In genomic region chr15:57133127-57133968, GRCh38 we compare ENCODE assay signal across 10 cellular contexts.
A peak's percentile ranks its signal among the peaks of the same experiment; 100 is the strongest.
DNase-seq lines count a peak whose midpoint lies in the region; ATAC-seq, FAIRE-seq and TF ChIP-seq lines count a peak whose summit lies in the region.
"Had no signal": no experiment of that assay in that cellular context is flagged by ENCODE, and none has a peak within 500 bp of the region (broad histone marks: within the 10 kb centered on the region; RNA-seq: fewer than 3 reads in every experiment).

No MANE protein-coding gene starts in this region.

- POLR2A ChIA-PET in H1 (lab: Charles Lee; ENCODE audit: partially characterized antibody) = no interaction called here

- no peak overlapping the region for H3K27ac ChIP-seq in H1 (ENCODE audit: low read depth, low read length)
- H3K27ac ChIP-seq: C4-2B had no signal

- no peak for DNase-seq in activated T-cell treated with anti-CD3 and anti-CD28 coated beads, Interleukin-2, amount 50 U/mL, for 24 hours
- DNase-seq in activated T-cell treated with anti-CD3 and anti-CD28 coated beads, Interleukin-2, amount 50 U/mL, for 48 hours = no peak
- DNase-seq in NCI-H526 treated with DMSO at 0.1 percent for 48 hours (lab: John Stamatoyannopoulos, UW) (peak; percentile 48), H1 (ENCODE audit: low read depth in 1 of 2, low spot score in 2 of 2) (no peak)
- no peak for DNase-seq in stimulated activated naive B cell treated with anti-CD40 and anti-IgM and Interleukin-4, amounts not matched to agents 10 μg/mL and 1 μg/mL and 100 μg/mL, for 72 hours
- DNase-seq in stimulated activated CD4-positive, alpha-beta T cell treated with anti-CD3 and anti-CD28 coated beads, Interleukin-15, amount 100 ng/mL, for 24 hours = no peak

- CTCF ChIA-PET in H1 (lab: Charles Lee; ENCODE audit: partially characterized antibody) = interaction anchor here (1.0 kb wide), 2 partner anchors 9 to 387 kb away, joined by 3 to 4 read pairs; no protein-coding TSS in a partner anchor

- H4K5ac ChIP-seq in H1 (ENCODE audit: insufficient read length, low read depth, low read length) = no peak overlapping the region

- no peak overlapping the region for H3K18ac ChIP-seq in H1 (ENCODE audit: extremely low read depth, low read length)

- no peak overlapping the region for H2BK120ac ChIP-seq in H1 (replicated peaks; ENCODE audit: low read depth, low read length)

- H3K27me3 Mint-ChIP-seq in activated T-cell treated with anti-CD3 and anti-CD28 coated beads, Interleukin-2, amount 50 U/mL, for 24 hours = no peaks in the 10 kb centered on the region
- no peaks in the 10 kb centered on the region for H3K27me3 Mint-ChIP-seq in stimulated activated naive B cell treated with anti-CD40 and anti-IgM and Interleukin-4, amounts not matched to agents 10 μg/mL and 1 μg/mL and 100 μg/mL, for 72 hours

- H3K27ac Mint-ChIP-seq in activated T-cell treated with anti-CD3 and anti-CD28 coated beads, Interleukin-2, amount 50 U/mL, for 24 hours = peak overlapping the region; percentile 71
- peak overlapping the region; percentile 65 for H3K27ac Mint-ChIP-seq in stimulated activated naive B cell treated with anti-CD40 and anti-IgM and Interleukin-4, amounts not matched to agents 10 μg/mL and 1 μg/mL and 100 μg/mL, for 72 hours

- no peaks in the 10 kb centered on the region for H3K23me2 ChIP-seq in H1 (ENCODE audit: low read depth, low read length)

- peak; percentile 45 for FAIRE-seq in H1 (lab: Jason Lieb, UNC)

- H3K4me2 ChIP-seq in H1 (ENCODE audit: insufficient read depth in 1 of 2, low read depth in 2 of 2, low read length in 2 of 2) = peak overlapping the region in 1 of 2 experiments; percentile 3; a peak in 1 of 4 replicates

- H4K91ac ChIP-seq in H1 (replicated peaks; ENCODE audit: insufficient read length, low read length) = no peak overlapping the region

- no peak overlapping the region for H3K4ac ChIP-seq in H1 (replicated peaks; ENCODE audit: insufficient read length, low read depth, low read length)

- no peak overlapping the region for H4K8ac ChIP-seq in H1 (ENCODE audit: extremely low read depth, insufficient read depth, low read length)

- H3K79me2 ChIP-seq in H1 (ENCODE audit: control insufficient read depth in 1 of 2, insufficient read depth in 2 of 2, low read length in 2 of 2) = peaks cover 0 to 23% of the 10 kb centered on the region in 2 experiments; a peak in 2 of 4 replicates

- ATAC-seq in stimulated activated naive B cell treated with anti-CD40 and anti-IgM and Interleukin-4, amounts not matched to agents 10 μg/mL and 1 μg/mL and 100 μg/mL, for 72 hours (replicated peaks) = peak; percentile 75 to 80
- no peak for ATAC-seq in GM18519 (IDR thresholded peaks at IDR 0.05; ENCODE audit: low FRiP score, unreplicated experiment)
- no peak for ATAC-seq in HG02884 (IDR thresholded peaks at IDR 0.05; ENCODE audit: unreplicated experiment)
- ATAC-seq: Panc1 had no signal

- H3K27me3 ChIP-seq in H1 (replicated peaks in 1 of 4; ENCODE audit: control insufficient read depth in 3 of 4, extremely low read depth in 1 of 4, insufficient read depth in 3 of 4, low read length in 3 of 4) = no peaks in the 10 kb centered on the region

- no peaks in the 10 kb centered on the region for H3K9me3 ChIP-seq in H1 (ENCODE audit: insufficient read depth in 2 of 2, low read depth in 1 of 2, low read length in 1 of 2)

- H3K36me3 Mint-ChIP-seq in activated T-cell treated with anti-CD3 and anti-CD28 coated beads, Interleukin-2, amount 50 U/mL, for 24 hours (ENCODE audit: low read depth) = peaks cover 28% of the 10 kb centered on the region
- peaks cover 2 to 20% of the 10 kb centered on the region in 2 donors for H3K36me3 Mint-ChIP-seq in stimulated activated naive B cell treated with anti-CD40 and anti-IgM and Interleukin-4, amounts not matched to agents 10 μg/mL and 1 μg/mL and 100 μg/mL, for 72 hours

- no peak overlapping the region for H2BK15ac ChIP-seq in H1 (ENCODE audit: low read length)

- no peak overlapping the region for H2BK12ac ChIP-seq in H1 (ENCODE audit: low read depth, low read length)

- H3K4me3 ChIP-seq in H1 (ENCODE audit: extremely low read depth in 1 of 4, insufficient read depth in 2 of 4, low read depth in 3 of 4, low read length in 4 of 4) = no peak overlapping the region

- no peak overlapping the region for H2AFZ ChIP-seq in H1 (ENCODE audit: low read length)

- no peak overlapping the region for H2BK5ac ChIP-seq in H1 (ENCODE audit: low read depth, low read length)

- H3K36me3 ChIP-seq in H1 (ENCODE audit: control insufficient read depth in 2 of 4, insufficient read depth in 4 of 4, low read length in 3 of 4) = no peaks in the 10 kb centered on the region

- H2BK20ac ChIP-seq in H1 (ENCODE audit: low read length) = no peak overlapping the region

- TF ChIP-seq RAD21 in H1 (IDR thresholded peaks at IDR 0.05 in 1 of 2, conservative IDR thresholded peaks at IDR 0.05 in 1 of 2; ENCODE audit: low read depth in 2 of 2, low read length in 2 of 2) = no peak

- peaks cover 2 to 26% (median 13%) of the 10 kb centered on the region in 4 experiments for H3K4me1 ChIP-seq in H1 (replicated peaks in 1 of 4; ENCODE audit: control insufficient read depth in 3 of 4, insufficient read depth in 4 of 4, low read length in 3 of 4)

- no peak overlapping the region for H3K9ac ChIP-seq in H1 (replicated peaks in 1 of 4; ENCODE audit: extremely low read depth in 1 of 4, low read depth in 3 of 4, low read length in 3 of 4)

- no peak overlapping the region for H3K56ac ChIP-seq in H1 (replicated peaks; ENCODE audit: insufficient read length, low read depth, low read length)

- no peak for TF ChIP-seq POLR2A in H1 (IDR thresholded peaks at IDR 0.05; ENCODE audit: control extremely low read depth in 1 of 2, low read depth in 2 of 2, low read length in 2 of 2)

- no peak for TF ChIP-seq CTCF in H1 (IDR thresholded peaks at IDR 0.05; ENCODE audit: control extremely low read depth in 1 of 3, insufficient read depth in 1 of 3, low read depth in 1 of 3, low read length in 3 of 3)

- no peaks in the 10 kb centered on the region for H3K79me1 ChIP-seq in H1 (ENCODE audit: low read depth, low read length)

- H3K23ac ChIP-seq in H1 (ENCODE audit: insufficient read length) = no peak overlapping the region

- no peaks in the 10 kb centered on the region for H4K20me1 ChIP-seq in H1 (replicated peaks in 1 of 2; ENCODE audit: control insufficient read depth in 1 of 2, insufficient read depth in 2 of 2, low read length in 2 of 2)

- TF ChIP-seq EP300 in H1 (IDR thresholded peaks at IDR 0.05; ENCODE audit: borderline replicate concordance in 1 of 2, low read depth in 2 of 2, low read length in 2 of 2) = no peak

- no peaks in the 10 kb centered on the region for H3K9me3 Mint-ChIP-seq in activated T-cell treated with anti-CD3 and anti-CD28 coated beads, Interleukin-2, amount 50 U/mL, for 24 hours
- no peaks in the 10 kb centered on the region for H3K9me3 Mint-ChIP-seq in stimulated activated naive B cell treated with anti-CD40 and anti-IgM and Interleukin-4, amounts not matched to agents 10 μg/mL and 1 μg/mL and 100 μg/mL, for 72 hours

- 88% methylated on average over 9 of the region's 9 CpGs; no CpG with 5 or more reads in 1 of the 2 experiments for WGBS in H1 (ENCODE audit: extremely low coverage in 1 of 2, insufficient coverage in 1 of 2, insufficient read length in 1 of 2, insufficient replicate concordance in 2 of 2, low coverage in 1 of 2, low lambda C conversion rate in 2 of 2, missing lambda C conversion rate in 1 of 2), 2 experiments

- peaks cover 66% of the 10 kb centered on the region for H3K4me1 Mint-ChIP-seq in activated T-cell treated with anti-CD3 and anti-CD28 coated beads, Interleukin-2, amount 50 U/mL, for 24 hours (ENCODE audit: low read depth)
- peaks cover 16 to 21% of the 10 kb centered on the region in 2 donors for H3K4me1 Mint-ChIP-seq in stimulated activated naive B cell treated with anti-CD40 and anti-IgM and Interleukin-4, amounts not matched to agents 10 μg/mL and 1 μg/mL and 100 μg/mL, for 72 hours

- H3K14ac ChIP-seq in H1 (ENCODE audit: insufficient read length) = no peak overlapping the region

- H3K4me3 Mint-ChIP-seq in activated T-cell treated with anti-CD3 and anti-CD28 coated beads, Interleukin-2, amount 50 U/mL, for 24 hours = no peak overlapping the region
- peak overlapping the region; percentile 46 to 53 for H3K4me3 Mint-ChIP-seq in stimulated activated naive B cell treated with anti-CD40 and anti-IgM and Interleukin-4, amounts not matched to agents 10 μg/mL and 1 μg/mL and 100 μg/mL, for 72 hours

- no peak overlapping the region for H2AK5ac ChIP-seq in H1 (ENCODE audit: low read depth, low read length)

TF ChIP-seq in H1, 55 proteins besides CTCF, POLR2A, EP300 and RAD21:
- 0 out of 2 replicates have a peak, but pooled peaks have one; percentile 29 for TF ChIP-seq MAFK (IDR thresholded peaks at IDR 0.05; ENCODE audit: low read depth, low read length)
- no peak for TF ChIP-seq RXRA (IDR thresholded peaks at IDR 0.05; ENCODE audit: insufficient read depth, low read depth, low read length)
- 0 out of 2 replicates have a peak, but pooled peaks have one; percentile 10 for TF ChIP-seq YY1 (IDR thresholded peaks at IDR 0.05; ENCODE audit: low read depth, low read length)

Comparison
In these comparisons a context has a peak if more than half of its experiments do, and no peak if none do; other contexts are left out.
1. ATAC-seq: peak in stimulated activated naive B cell treated with anti-CD40 and anti-IgM and Interleukin-4, amounts not matched to agents 10 μg/mL and 1 μg/mL and 100 μg/mL, for 72 hours (2 of 2); none in GM18519 (single experiment) and HG02884 (single experiment).